In genomic region chr13:46751811-46752635, GRCh38 we compare ENCODE assay signal across 1 cellular context.
A peak's percentile ranks its signal among the peaks of the same experiment; 100 is the strongest.
TF ChIP-seq lines count a peak whose summit lies in the region.

No MANE protein-coding gene starts in this region.

TF ChIP-seq in GM12878, 131 proteins besides CTCF, POLR2A, EP300 and RAD21 (continued from another document):
- TF ChIP-seq MLLT1 (IDR thresholded peaks at IDR 0.05) (peak; percentile 76), MEF2B (IDR thresholded peaks at IDR 0.05; ENCODE audit: partially characterized antibody, poor library complexity, severe bottlenecking) (peak; percentile 45), MTA2 (IDR thresholded peaks at IDR 0.05; ENCODE audit: low read depth) (peak; percentile 88), POU2F2 (IDR thresholded peaks at IDR 0.05; ENCODE audit: borderline replicate concordance, low read depth, low read length) (peak; percentile 80; the same call in 2 of the 3 replicates), GATAD2B (conservative IDR thresholded peaks at IDR 0.05; ENCODE audit: low read depth) (peak; percentile 50; the same call in 1 of the 2 replicates), IRF3 (IDR thresholded peaks at IDR 0.05) (no peak), ZNF24 (IDR thresholded peaks at IDR 0.05) (no peak), IKZF1 (conservative IDR thresholded peaks at IDR 0.05) (peak; percentile 88), IKZF2 (IDR thresholded peaks at IDR 0.05) (peak; percentile 91 to 92), BHLHE40 (IDR thresholded peaks at IDR 0.05; ENCODE audit: borderline replicate concordance in 1 of 2, low read depth in 2 of 2, low read length in 1 of 2) (peak; percentile 8 to 32; a peak in 1 of 4 replicates), RUNX3 (IDR thresholded peaks at IDR 0.05; ENCODE audit: low read length) (peak; percentile 93), REST (IDR thresholded peaks at IDR 0.05; ENCODE audit: low read depth, low read length) (no peak), EED (IDR thresholded peaks at IDR 0.05; ENCODE audit: low read depth) (0 out of 2 replicates have a peak, but pooled peaks have one; percentile 33), ZZZ3 (IDR thresholded peaks at IDR 0.05; ENCODE audit: control insufficient read depth, insufficient read length, low read depth) (no peak), BMI1 (IDR thresholded peaks at IDR 0.05; ENCODE audit: borderline replicate concordance) (peak; percentile 53; the same call in 1 of the 2 replicates), SP1 (IDR thresholded peaks at IDR 0.05; ENCODE audit: low read depth, low read length) (no peak), ETV6 (conservative IDR thresholded peaks at IDR 0.05 in 1 of 2, IDR thresholded peaks at IDR 0.05 in 1 of 2; ENCODE audit: borderline replicate concordance in 1 of 2, low read depth in 1 of 2) (no peak), E2F4 (IDR thresholded peaks at IDR 0.05; ENCODE audit: low read depth, low read length) (no peak), DPF2 (IDR thresholded peaks at IDR 0.05) (peak; percentile 85), JUNB (IDR thresholded peaks at IDR 0.05) (peak; percentile 20; the same call in 1 of the 2 replicates), SMARCA5 (IDR thresholded peaks at IDR 0.05) (0 out of 2 replicates have a peak, but pooled peaks have one; percentile 18), ZNF217 (IDR thresholded peaks at IDR 0.05) (peak; percentile 33; the same call in 1 of the 2 replicates), TCF12 (IDR thresholded peaks at IDR 0.05; ENCODE audit: low read depth, low read length) (no peak), CUX1 (IDR thresholded peaks at IDR 0.05; ENCODE audit: insufficient replicate concordance, low read depth, low read length) (no peak), NBN (IDR thresholded peaks at IDR 0.05) (0 out of 2 replicates have a peak, but pooled peaks have one; percentile 69), ELK1 (IDR thresholded peaks at IDR 0.05; ENCODE audit: low read depth, low read length) (no peak), SREBF2 (IDR thresholded peaks at IDR 0.05; ENCODE audit: low read length) (no peak), ZNF384 (IDR thresholded peaks at IDR 0.05; ENCODE audit: borderline replicate concordance, low read depth, low read length) (no peak), PBX3 (IDR thresholded peaks at IDR 0.05; ENCODE audit: insufficient replicate concordance, low read depth, low read length) (no peak), RELB (IDR thresholded peaks at IDR 0.05; ENCODE audit: low read depth) (peak; percentile 83), SKIL (IDR thresholded peaks at IDR 0.05; ENCODE audit: low read depth, poor library complexity, severe bottlenecking) (peak; percentile 68), ATF2 (IDR thresholded peaks at IDR 0.05; ENCODE audit: low read length) (peak; percentile 61; the same call in 1 of the 2 replicates), ATF7 (IDR thresholded peaks at IDR 0.05; ENCODE audit: low read depth) (peak; percentile 90), POLR2AphosphoS5 (IDR thresholded peaks at IDR 0.05; ENCODE audit: low read length) (peak; percentile 70), STAT1 (conservative IDR thresholded peaks at IDR 0.05) (no peak), NR2F1 (conservative IDR thresholded peaks at IDR 0.05) (peak; percentile 37; the same call in 1 of the 2 replicates), RB1 (IDR thresholded peaks at IDR 0.05; ENCODE audit: borderline replicate concordance) (no peak), CREB1 (IDR thresholded peaks at IDR 0.05; ENCODE audit: low read depth) (no peak), NFIC (IDR thresholded peaks at IDR 0.05; ENCODE audit: low read depth, low read length) (no peak), EGR1 (IDR thresholded peaks at IDR 0.05; ENCODE audit: borderline replicate concordance in 1 of 2, low read depth in 2 of 2, low read length in 2 of 2) (no peak)
